ENCODE assay signal across 19 cellular contexts in genomic region chr5:91016322-91016721, GRCh38.
A peak's percentile ranks its signal among the peaks of the same experiment; 100 is the strongest.
DNase-seq lines count a peak whose midpoint lies in the region; ATAC-seq, FAIRE-seq and TF ChIP-seq lines count a peak whose summit lies in the region.
"Had no signal": no experiment of that assay in that cellular context is flagged by ENCODE, and none has a peak within 500 bp of the region (broad histone marks: within the 10 kb centered on the region; RNA-seq: fewer than 3 reads in every experiment).

No MANE protein-coding gene starts in this region.

- H3K4me1 ChIP-seq in RWPE2 (ENCODE audit: insufficient read depth, poor library complexity, severe bottlenecking) (peaks cover 11% of the 10 kb centered on the region), astrocyte (ENCODE audit: insufficient read depth, low read length) (no peaks in the 10 kb centered on the region), right lobe of liver (peaks cover 0 to 21% (median 0%) of the 10 kb centered on the region in 4 donors), smooth muscle cell (ENCODE audit: low read depth) (peaks cover 9% of the 10 kb centered on the region)
- H3K4me1 ChIP-seq: Caco-2 had no signal

- H3K79me2 ChIP-seq in astrocyte (ENCODE audit: insufficient read depth, low read length) = no peaks in the 10 kb centered on the region
- H3K79me2 ChIP-seq in smooth muscle cell (ENCODE audit: low read depth) = no peaks in the 10 kb centered on the region

- H2AFZ ChIP-seq in astrocyte (ENCODE audit: low read depth, low read length) (no peak overlapping the region), smooth muscle cell (ENCODE audit: low read depth) (no peak overlapping the region)

- peak overlapping the region; percentile 9 for H3K27ac Mint-ChIP-seq in astrocyte (ENCODE audit: unreplicated experiment)
- H3K27ac Mint-ChIP-seq: CD4-positive, alpha-beta T cell; HFFc6 had no signal

- peaks cover 7% of the 10 kb centered on the region for H3K9me3 Mint-ChIP-seq in astrocyte (ENCODE audit: unreplicated experiment)
- H3K9me3 Mint-ChIP-seq: HFFc6 had no signal

- peak overlapping the region; percentile 41 for H3K27ac ChIP-seq in RWPE2 (ENCODE audit: poor library complexity, severe bottlenecking)
- H3K27ac ChIP-seq in astrocyte (ENCODE audit: low read depth, low read length) = no peak overlapping the region
- H3K27ac ChIP-seq in right lobe of liver = no peak overlapping the region
- H3K27ac ChIP-seq in smooth muscle cell (ENCODE audit: low read depth) = peak overlapping the region; percentile 92
- H3K27ac ChIP-seq: C4-2B, HL-60 had no signal

- no peak overlapping the region for H3K9ac ChIP-seq in astrocyte (ENCODE audit: low read length)
- H3K9ac ChIP-seq in smooth muscle cell (ENCODE audit: low read depth) = no peak overlapping the region

- no peaks in the 10 kb centered on the region for H3K27me3 ChIP-seq in RWPE2 (ENCODE audit: insufficient read depth, poor library complexity, severe bottlenecking)
- H3K27me3 ChIP-seq in astrocyte (ENCODE audit: insufficient read depth, low read length) = no peaks in the 10 kb centered on the region
- H3K27me3 ChIP-seq in right lobe of liver = no peaks in the 10 kb centered on the region
- no peaks in the 10 kb centered on the region for H3K27me3 ChIP-seq in smooth muscle cell (ENCODE audit: low read depth)

- H3K36me3 Mint-ChIP-seq in astrocyte (ENCODE audit: low read depth, unreplicated experiment) = no peaks in the 10 kb centered on the region

- H3K4me3 Mint-ChIP-seq in astrocyte (ENCODE audit: unreplicated experiment) = no peak overlapping the region
- H3K4me3 Mint-ChIP-seq: CD4-positive, alpha-beta T cell; HFFc6 had no signal

- FAIRE-seq in astrocyte (lab: Jason Lieb, UNC) = no peak
- FAIRE-seq: A204.1, G401.6, GM12891 had no signal

- H3K36me3 ChIP-seq in RWPE2 (ENCODE audit: low read depth) = no peaks in the 10 kb centered on the region
- H3K36me3 ChIP-seq in astrocyte (ENCODE audit: insufficient read depth, low read length) = no peaks in the 10 kb centered on the region
- no peaks in the 10 kb centered on the region for H3K36me3 ChIP-seq in right lobe of liver
- no peaks in the 10 kb centered on the region for H3K36me3 ChIP-seq in smooth muscle cell (ENCODE audit: low read depth)

- TF ChIP-seq POLR2A in right lobe of liver (IDR thresholded peaks at IDR 0.05) = no peak

- intact Hi-C loops in right lobe of liver (cut with DNase I) = no loop called here

- H3F3A ChIP-seq in smooth muscle cell (ENCODE audit: low read depth) = no peaks in the 10 kb centered on the region

- no peaks in the 10 kb centered on the region for H3K27me3 Mint-ChIP-seq in astrocyte (ENCODE audit: low read depth, unreplicated experiment)

- WGBS in right lobe of liver (ENCODE audit: insufficient coverage, low coverage, low lambda C conversion rate, missing lambda C conversion rate) = 80% methylated on average over 1 of the region's 1 CpG
- WGBS in smooth muscle cell (ENCODE audit: low lambda C conversion rate) = 97% methylated on average over 1 of the region's 1 CpG

- H3K9me3 ChIP-seq in RWPE2 (ENCODE audit: severe bottlenecking) = no peaks in the 10 kb centered on the region
- H3K9me3 ChIP-seq in astrocyte (ENCODE audit: insufficient read depth, low read depth, low read length) = no peaks in the 10 kb centered on the region
- H3K9me3 ChIP-seq in right lobe of liver = no peaks in the 10 kb centered on the region
- H3K9me3 ChIP-seq in smooth muscle cell (replicated peaks; ENCODE audit: low read depth) = no peaks in the 10 kb centered on the region

- DNase-seq in RWPE2 (ENCODE audit: low spot score) = no peak
- no peak for DNase-seq in astrocyte (ENCODE audit: low read depth)
- DNase-seq in right lobe of liver = no peak
- DNase-seq in smooth muscle cell (lab: John Stamatoyannopoulos, UW; ENCODE audit: unreplicated experiment) = no peak
- DNase-seq in NCI-H526 treated with DMSO at 0.1 percent for 48 hours (lab: John Stamatoyannopoulos, UW) = no peak
- DNase-seq in OCI-M1 (lab: John Stamatoyannopoulos, UW) = no peak
- DNase-seq: Caco-2; CD4-positive, alpha-beta T cell; GOT3; H7; HFFc6; IMR-90 had no signal

- H4K20me1 ChIP-seq in astrocyte (ENCODE audit: insufficient read depth, low read length) (no peaks in the 10 kb centered on the region), smooth muscle cell (ENCODE audit: low read depth) (no peaks in the 10 kb centered on the region)

- TF ChIP-seq CTCF in RWPE2 (IDR thresholded peaks at IDR 0.05; ENCODE audit: poor library complexity, severe bottlenecking) (no peak), astrocyte (IDR thresholded peaks at IDR 0.05; ENCODE audit: insufficient read depth, low read depth, low read length) (no peak), right lobe of liver (IDR thresholded peaks at IDR 0.05) (no peak), smooth muscle cell (IDR thresholded peaks at IDR 0.05; ENCODE audit: borderline replicate concordance, insufficient read depth, poor library complexity, severe bottlenecking) (no peak)

- H3K4me3 ChIP-seq in RWPE2 (ENCODE audit: severe bottlenecking) = no peak overlapping the region
- no peak overlapping the region for H3K4me3 ChIP-seq in astrocyte (ENCODE audit: insufficient read depth, low read depth, low read length)
- H3K4me3 ChIP-seq in right lobe of liver = no peak overlapping the region
- H3K4me3 ChIP-seq in smooth muscle cell = no peak overlapping the region

- H3K4me1 Mint-ChIP-seq in astrocyte (ENCODE audit: low read depth, unreplicated experiment) = peaks cover 26% of the 10 kb centered on the region

- H3K4me2 ChIP-seq in astrocyte (ENCODE audit: low read length) = no peak overlapping the region
- peak overlapping the region; percentile 73 for H3K4me2 ChIP-seq in smooth muscle cell

- no peak for ATAC-seq in RWPE2 (ENCODE audit: low read depth)
- peak in 3 of 4 donors; percentile 37 to 51 (median 37) for ATAC-seq in right lobe of liver
- no peak for ATAC-seq in GM18861 (IDR thresholded peaks at IDR 0.05; ENCODE audit: unreplicated experiment)
- ATAC-seq: HCT116 had no signal

Comparison
In these comparisons a context has a peak if more than half of its experiments do, and no peak if none do; other contexts are left out.
1. ATAC-seq: peak in right lobe of liver (3 of 4); none in RWPE2 (single experiment) and GM18861 (single experiment).
2. H3K27ac ChIP-seq: peak in RWPE2 (single experiment) and smooth muscle cell (single experiment); none in astrocyte (single experiment) and right lobe of liver (0 of 3).